Comparison of ENCODE assay signal across 1 cellular context in the genomic region with DNA sequence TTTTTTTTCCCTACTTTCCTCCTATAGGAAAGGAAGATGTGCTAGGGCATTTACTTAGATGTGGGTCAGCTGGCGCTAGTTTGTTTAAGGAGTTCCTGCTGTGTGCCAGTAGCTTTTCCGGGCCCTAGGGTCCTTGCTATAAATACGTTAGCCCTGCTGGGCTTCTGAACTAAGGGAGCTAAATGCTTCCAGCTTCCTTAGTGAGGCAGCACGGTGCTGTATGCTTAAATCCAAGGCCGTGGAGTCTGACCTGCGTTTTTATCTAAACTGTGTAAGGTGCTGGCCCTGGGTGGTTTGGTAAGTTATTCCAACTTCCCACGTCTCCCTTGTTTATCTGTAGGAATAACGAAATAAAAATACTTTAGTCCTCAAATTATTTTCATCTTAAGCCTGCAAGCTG.
TF ChIP-seq lines count a peak whose summit lies in the region.

No MANE protein-coding gene starts in this region.

TF ChIP-seq in HepG2, 621 proteins besides CTCF, POLR2A, EP300 and RAD21:
- no peak for TF ChIP-seq ZNF274 (CRISPR knock-in tag; IDR thresholded peaks at IDR 0.05)
- no peak for TF ChIP-seq NFATC3 (CRISPR knock-in tag; IDR thresholded peaks at IDR 0.05)
- no peak for TF ChIP-seq KLF13 (CRISPR knock-in tag; IDR thresholded peaks at IDR 0.05)
- TF ChIP-seq, protein P1, sequence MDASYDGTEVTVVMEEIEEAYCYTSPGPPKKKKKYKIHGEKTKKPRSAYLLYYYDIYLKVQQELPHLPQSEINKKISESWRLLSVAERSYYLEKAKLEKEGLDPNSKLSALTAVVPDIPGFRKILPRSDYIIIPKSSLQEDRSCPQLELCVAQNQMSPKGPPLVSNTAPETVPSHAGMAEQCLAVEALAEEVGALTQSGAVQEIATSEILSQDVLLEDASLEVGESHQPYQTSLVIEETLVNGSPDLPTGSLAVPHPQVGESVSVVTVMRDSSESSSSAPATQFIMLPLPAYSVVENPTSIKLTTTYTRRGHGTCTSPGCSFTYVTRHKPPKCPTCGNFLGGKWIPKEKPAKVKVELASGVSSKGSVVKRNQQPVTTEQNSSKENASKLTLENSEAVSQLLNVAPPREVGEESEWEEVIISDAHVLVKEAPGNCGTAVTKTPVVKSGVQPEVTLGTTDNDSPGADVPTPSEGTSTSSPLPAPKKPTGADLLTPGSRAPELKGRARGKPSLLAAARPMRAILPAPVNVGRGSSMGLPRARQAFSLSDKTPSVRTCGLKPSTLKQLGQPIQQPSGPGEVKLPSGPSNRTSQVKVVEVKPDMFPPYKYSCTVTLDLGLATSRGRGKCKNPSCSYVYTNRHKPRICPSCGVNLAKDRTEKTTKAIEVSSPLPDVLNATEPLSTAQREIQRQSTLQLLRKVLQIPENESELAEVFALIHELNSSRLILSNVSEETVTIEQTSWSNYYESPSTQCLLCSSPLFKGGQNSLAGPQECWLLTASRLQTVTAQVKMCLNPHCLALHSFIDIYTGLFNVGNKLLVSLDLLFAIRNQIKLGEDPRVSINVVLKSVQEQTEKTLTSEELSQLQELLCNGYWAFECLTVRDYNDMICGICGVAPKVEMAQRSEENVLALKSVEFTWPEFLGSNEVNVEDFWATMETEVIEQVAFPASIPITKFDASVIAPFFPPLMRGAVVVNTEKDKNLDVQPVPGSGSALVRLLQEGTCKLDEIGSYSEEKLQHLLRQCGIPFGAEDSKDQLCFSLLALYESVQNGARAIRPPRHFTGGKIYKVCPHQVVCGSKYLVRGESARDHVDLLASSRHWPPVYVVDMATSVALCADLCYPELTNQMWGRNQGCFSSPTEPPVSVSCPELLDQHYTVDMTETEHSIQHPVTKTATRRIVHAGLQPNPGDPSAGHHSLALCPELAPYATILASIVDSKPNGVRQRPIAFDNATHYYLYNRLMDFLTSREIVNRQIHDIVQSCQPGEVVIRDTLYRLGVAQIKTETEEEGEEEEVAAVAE (CRISPR knock-in tag; IDR thresholded peaks at IDR 0.05; ENCODE audit: borderline replicate concordance), result no peak
- TF ChIP-seq, protein P2, sequence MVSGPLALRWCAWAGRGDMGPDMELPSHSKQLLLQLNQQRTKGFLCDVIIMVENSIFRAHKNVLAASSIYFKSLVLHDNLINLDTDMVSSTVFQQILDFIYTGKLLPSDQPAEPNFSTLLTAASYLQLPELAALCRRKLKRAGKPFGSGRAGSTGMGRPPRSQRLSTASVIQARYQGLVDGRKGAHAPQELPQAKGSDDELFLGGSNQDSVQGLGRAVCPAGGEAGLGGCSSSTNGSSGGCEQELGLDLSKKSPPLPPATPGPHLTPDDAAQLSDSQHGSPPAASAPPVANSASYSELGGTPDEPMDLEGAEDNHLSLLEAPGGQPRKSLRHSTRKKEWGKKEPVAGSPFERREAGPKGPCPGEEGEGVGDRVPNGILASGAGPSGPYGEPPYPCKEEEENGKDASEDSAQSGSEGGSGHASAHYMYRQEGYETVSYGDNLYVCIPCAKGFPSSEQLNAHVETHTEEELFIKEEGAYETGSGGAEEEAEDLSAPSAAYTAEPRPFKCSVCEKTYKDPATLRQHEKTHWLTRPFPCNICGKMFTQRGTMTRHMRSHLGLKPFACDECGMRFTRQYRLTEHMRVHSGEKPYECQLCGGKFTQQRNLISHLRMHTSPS (CRISPR knock-in tag; IDR thresholded peaks at IDR 0.05; ENCODE audit: low read depth), result no peak
- TF ChIP-seq ZNF720 (CRISPR knock-in tag; IDR thresholded peaks at IDR 0.05), result no peak
- no peak for TF ChIP-seq ARID2 (CRISPR knock-in tag; IDR thresholded peaks at IDR 0.05; ENCODE audit: borderline replicate concordance)
- TF ChIP-seq, protein P3, sequence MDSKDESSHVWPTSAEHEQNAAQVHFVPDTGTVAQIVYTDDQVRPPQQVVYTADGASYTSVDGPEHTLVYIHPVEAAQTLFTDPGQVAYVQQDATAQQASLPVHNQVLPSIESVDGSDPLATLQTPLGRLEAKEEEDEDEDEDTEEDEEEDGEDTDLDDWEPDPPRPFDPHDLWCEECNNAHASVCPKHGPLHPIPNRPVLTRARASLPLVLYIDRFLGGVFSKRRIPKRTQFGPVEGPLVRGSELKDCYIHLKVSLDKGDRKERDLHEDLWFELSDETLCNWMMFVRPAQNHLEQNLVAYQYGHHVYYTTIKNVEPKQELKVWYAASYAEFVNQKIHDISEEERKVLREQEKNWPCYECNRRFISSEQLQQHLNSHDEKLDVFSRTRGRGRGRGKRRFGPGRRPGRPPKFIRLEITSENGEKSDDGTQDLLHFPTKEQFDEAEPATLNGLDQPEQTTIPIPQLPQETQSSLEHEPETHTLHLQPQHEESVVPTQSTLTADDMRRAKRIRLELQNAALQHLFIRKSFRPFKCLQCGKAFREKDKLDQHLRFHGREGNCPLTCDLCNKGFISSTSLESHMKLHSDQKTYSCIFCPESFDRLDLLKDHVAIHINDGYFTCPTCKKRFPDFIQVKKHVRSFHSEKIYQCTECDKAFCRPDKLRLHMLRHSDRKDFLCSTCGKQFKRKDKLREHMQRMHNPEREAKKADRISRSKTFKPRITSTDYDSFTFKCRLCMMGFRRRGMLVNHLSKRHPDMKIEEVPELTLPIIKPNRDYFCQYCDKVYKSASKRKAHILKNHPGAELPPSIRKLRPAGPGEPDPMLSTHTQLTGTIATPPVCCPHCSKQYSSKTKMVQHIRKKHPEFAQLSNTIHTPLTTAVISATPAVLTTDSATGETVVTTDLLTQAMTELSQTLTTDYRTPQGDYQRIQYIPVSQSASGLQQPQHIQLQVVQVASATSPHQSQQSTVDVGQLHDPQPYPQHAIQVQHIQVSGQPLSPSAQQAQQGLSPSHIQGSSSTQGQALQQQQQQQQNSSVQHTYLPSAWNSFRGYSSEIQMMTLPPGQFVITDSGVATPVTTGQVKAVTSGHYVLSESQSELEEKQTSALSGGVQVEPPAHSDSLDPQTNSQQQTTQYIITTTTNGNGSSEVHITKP (CRISPR knock-in tag; IDR thresholded peaks at IDR 0.05; ENCODE audit: low read depth), result no peak
